15 cellular contexts compared by ENCODE assay signal in genomic region chr21:38311091-38311490, GRCh38. TPM values are rescaled to one million over a fixed set of nuclear protein-coding genes. Genes with fewer than 3 reads are reported as not detected.
"Had no signal": no experiment of that assay in that cellular context is flagged by ENCODE, and none has a peak within 500 bp of the region (broad histone marks: within the 10 kb centered on the region; RNA-seq: fewer than 3 reads in every experiment).

No MANE protein-coding gene starts in this region.

- H2AFZ ChIP-seq: hepatocyte had no signal

- H3K4me2 ChIP-seq: hepatocyte had no signal

- H3K27ac ChIP-seq: hepatocyte, suprapubic skin had no signal

- ATAC-seq: activated T-cell treated with anti-CD3 and anti-CD28 coated beads, Interleukin-2, amount 50 U/mL, for 4 hours; naive thymus-derived CD8-positive, alpha-beta T cell had no signal

- DNase-seq: activated CD4-positive, alpha-beta memory T cell treated with anti-CD3 and anti-CD28 coated beads for 36 hours; activated CD4-positive, alpha-beta T cell treated with anti-CD3 and anti-CD28 coated beads for 1 hour; activated gamma-delta T cell; activated T-cell treated with anti-CD3 and anti-CD28 coated beads, Interleukin-2, amount 50 U/mL, for 4 hours; amygdala; cerebellar nuclear complex; dermis blood vessel endothelial cell; endodermal cell; erythroblast; naive thymus-derived CD8-positive, alpha-beta T cell; stimulated activated CD4-positive, alpha-beta T cell treated with anti-CD3 and anti-CD28 coated beads, Interleukin-2, amount 100 ng/mL, for 48 hours; stimulated activated naive CD4-positive, alpha-beta T cell treated with Interleukin-2 at 50 U/mL for 16 hours had no signal

- H3K4me3 ChIP-seq: hepatocyte, lung, suprapubic skin had no signal

- H3K36me3 ChIP-seq: suprapubic skin had no signal

- H3K79me2 ChIP-seq: hepatocyte had no signal

- H3K27me3 ChIP-seq: hepatocyte, suprapubic skin had no signal

- H3K9me3 ChIP-seq: suprapubic skin had no signal

RNA-seq across cellular contexts. Expression of gene KCNJ15, which starts 54.3 kb away (rescaled TPM):
- total RNA-seq: endodermal cell; naive thymus-derived CD8-positive, alpha-beta T cell had no signal
- polyA plus RNA-seq: naive thymus-derived CD8-positive, alpha-beta T cell had no signal
